In genomic region chr12:62711626-62712305, GRCh38 we compare ENCODE assay signal across 14 cellular contexts.
A peak's percentile ranks its signal among the peaks of the same experiment; 100 is the strongest.
DNase-seq lines count a peak whose midpoint lies in the region; ATAC-seq, FAIRE-seq and TF ChIP-seq lines count a peak whose summit lies in the region.
"Had no signal": no experiment of that assay in that cellular context is flagged by ENCODE, and none has a peak within 500 bp of the region (broad histone marks: within the 10 kb centered on the region; RNA-seq: fewer than 3 reads in every experiment).

No MANE protein-coding gene starts in this region.

- DNase-seq in HK-2 (ENCODE audit: unreplicated experiment) (peak; percentile 39), RCC 7860 (ENCODE audit: low spot score) (peak; percentile 84), endothelial cell (ENCODE audit: low spot score) (no peak), retina (peak; percentile 90), superior temporal gyrus (ENCODE audit: extremely low spot score) (no peak)
- DNase-seq: activated CD4-positive, alpha-beta memory T cell treated with anti-CD3 and anti-CD28 coated beads, Interleukin-2, amount 10 ng/mL, durations not matched to agents 7 days and 5 days; midbrain; SIG-M5; tibial artery had no signal

- peak overlapping the region; percentile 42 for H3K4me3 Mint-ChIP-seq in endothelial cell (ENCODE audit: unreplicated experiment)
- H3K4me3 Mint-ChIP-seq: activated CD4-positive, alpha-beta memory T cell treated with anti-CD3 and anti-CD28 coated beads, Interleukin-2, amount 10 ng/mL, durations not matched to agents 7 days and 5 days; activated T-helper 17 cell treated with anti-CD3 and anti-CD28 coated beads, Interleukin-2, amount 50 U/mL, for 72 hours had no signal

- FAIRE-seq in RCC 7860 (lab: Jason Lieb, UNC) = peak; percentile 92
- FAIRE-seq: H1, HepG2 had no signal

- ATAC-seq in HG02588 (IDR thresholded peaks at IDR 0.05; ENCODE audit: unreplicated experiment) = no peak
- ATAC-seq in GM21825 (IDR thresholded peaks at IDR 0.05; ENCODE audit: unreplicated experiment) = no peak
- ATAC-seq: activated T-helper 17 cell treated with anti-CD3 and anti-CD28 coated beads, Interleukin-2, amount 50 U/mL, for 72 hours; HepG2 had no signal

- H3K9me3 Mint-ChIP-seq in endothelial cell (ENCODE audit: unreplicated experiment) = no peaks in the 10 kb centered on the region
- H3K9me3 Mint-ChIP-seq: activated CD4-positive, alpha-beta memory T cell treated with anti-CD3 and anti-CD28 coated beads, Interleukin-2, amount 10 ng/mL, durations not matched to agents 7 days and 5 days; activated T-helper 17 cell treated with anti-CD3 and anti-CD28 coated beads, Interleukin-2, amount 50 U/mL, for 72 hours had no signal

- peaks cover 3% of the 10 kb centered on the region for H3K27me3 Mint-ChIP-seq in endothelial cell (ENCODE audit: unreplicated experiment)
- H3K27me3 Mint-ChIP-seq: activated T-helper 17 cell treated with anti-CD3 and anti-CD28 coated beads, Interleukin-2, amount 50 U/mL, for 72 hours had no signal

- H3K36me3 Mint-ChIP-seq in endothelial cell (ENCODE audit: low read depth, unreplicated experiment) = peaks cover 31% of the 10 kb centered on the region

- H3K4me1 Mint-ChIP-seq in endothelial cell (ENCODE audit: unreplicated experiment) = peaks cover 13% of the 10 kb centered on the region
- H3K4me1 Mint-ChIP-seq: activated CD4-positive, alpha-beta memory T cell treated with anti-CD3 and anti-CD28 coated beads, Interleukin-2, amount 10 ng/mL, durations not matched to agents 7 days and 5 days; activated T-helper 17 cell treated with anti-CD3 and anti-CD28 coated beads, Interleukin-2, amount 50 U/mL, for 72 hours had no signal

- TF ChIP-seq CTCF in endothelial cell (IDR thresholded peaks at IDR 0.05; ENCODE audit: unreplicated experiment) = no peak

- no peak overlapping the region for H3K27ac Mint-ChIP-seq in endothelial cell (ENCODE audit: unreplicated experiment)
- H3K27ac Mint-ChIP-seq: activated CD4-positive, alpha-beta memory T cell treated with anti-CD3 and anti-CD28 coated beads, Interleukin-2, amount 10 ng/mL, durations not matched to agents 7 days and 5 days; activated T-helper 17 cell treated with anti-CD3 and anti-CD28 coated beads, Interleukin-2, amount 50 U/mL, for 72 hours had no signal

Comparison
In these comparisons a context has a peak if more than half of its experiments do, and no peak if none do; other contexts are left out.
1. DNase-seq: peak in HK-2 (single experiment), RCC 7860 (single experiment) and retina (single experiment); none in endothelial cell (single experiment) and superior temporal gyrus (single experiment).